24 cellular contexts compared by ENCODE assay signal in genomic region chr4:17241835-17242234, GRCh38.
"Had no signal": no experiment of that assay in that cellular context is flagged by ENCODE, and none has a peak within 500 bp of the region (broad histone marks: within the 10 kb centered on the region; RNA-seq: fewer than 3 reads in every experiment).

No MANE protein-coding gene starts in this region.

- H3K36me3 ChIP-seq: esophagus muscularis mucosa, gastroesophageal sphincter, heart right ventricle, neutrophil, pancreas, stomach, thyroid gland had no signal

- H3K9me3 ChIP-seq: esophagus muscularis mucosa, gastroesophageal sphincter, heart right ventricle, mucosa of descending colon, neutrophil, pancreas, stomach, thyroid gland had no signal

- H3K4me3 ChIP-seq: esophagus muscularis mucosa, gastroesophageal sphincter, heart right ventricle, lung, mucosa of descending colon, pancreas, stomach, thyroid gland had no signal

- DNase-seq: cerebellar nuclear complex; effector CD8-positive, alpha-beta T cell; endodermal cell; foreskin keratinocyte; heart right ventricle; hippocampal formation; left colon; mesenchymal stem cell; mucosa of descending colon; naive B cell; pancreas; retina; stimulated activated CD4-positive, alpha-beta T cell treated with anti-CD3 and anti-CD28 coated beads, Interleukin-2, amount 100 ng/mL, for 24 hours; stimulated activated CD4-positive, alpha-beta T cell treated with anti-CD3 and anti-CD28 coated beads, Interleukin-4, amount 100 ng/mL, for 24 hours; stimulated activated naive CD4-positive, alpha-beta T cell treated with Interleukin-2 at 50 U/mL for 16 hours; stomach; thyroid gland had no signal

- H3K27me3 ChIP-seq: esophagus muscularis mucosa, foreskin keratinocyte, gastroesophageal sphincter, heart right ventricle, neutrophil, pancreas, stomach, thyroid gland had no signal

- H3K4me1 ChIP-seq: esophagus muscularis mucosa, foreskin keratinocyte, gastroesophageal sphincter, pancreas, stomach, thyroid gland had no signal

- H3K27ac ChIP-seq: esophagus muscularis mucosa, foreskin keratinocyte, gastroesophageal sphincter, heart right ventricle, neutrophil, pancreas, stomach, thyroid gland had no signal

- ATAC-seq: foreskin keratinocyte; gastroesophageal sphincter; left colon; mucosa of descending colon; natural killer cell treated with Interleukin-12 subunit alpha and Interleukin-12 subunit beta and Interleukin-15 and Interleukin-18, amount 100 ng/mL, for 72 hours; pancreas; sciatic nerve; stimulated activated effector memory CD8-positive, alpha-beta T cell treated with anti-CD3 and anti-CD28 coated beads, Interleukin-12 subunit alpha, Interleukin-12 subunit beta, amount 100 ng/mL, for 72 hours had no signal
